In the genomic region with DNA sequence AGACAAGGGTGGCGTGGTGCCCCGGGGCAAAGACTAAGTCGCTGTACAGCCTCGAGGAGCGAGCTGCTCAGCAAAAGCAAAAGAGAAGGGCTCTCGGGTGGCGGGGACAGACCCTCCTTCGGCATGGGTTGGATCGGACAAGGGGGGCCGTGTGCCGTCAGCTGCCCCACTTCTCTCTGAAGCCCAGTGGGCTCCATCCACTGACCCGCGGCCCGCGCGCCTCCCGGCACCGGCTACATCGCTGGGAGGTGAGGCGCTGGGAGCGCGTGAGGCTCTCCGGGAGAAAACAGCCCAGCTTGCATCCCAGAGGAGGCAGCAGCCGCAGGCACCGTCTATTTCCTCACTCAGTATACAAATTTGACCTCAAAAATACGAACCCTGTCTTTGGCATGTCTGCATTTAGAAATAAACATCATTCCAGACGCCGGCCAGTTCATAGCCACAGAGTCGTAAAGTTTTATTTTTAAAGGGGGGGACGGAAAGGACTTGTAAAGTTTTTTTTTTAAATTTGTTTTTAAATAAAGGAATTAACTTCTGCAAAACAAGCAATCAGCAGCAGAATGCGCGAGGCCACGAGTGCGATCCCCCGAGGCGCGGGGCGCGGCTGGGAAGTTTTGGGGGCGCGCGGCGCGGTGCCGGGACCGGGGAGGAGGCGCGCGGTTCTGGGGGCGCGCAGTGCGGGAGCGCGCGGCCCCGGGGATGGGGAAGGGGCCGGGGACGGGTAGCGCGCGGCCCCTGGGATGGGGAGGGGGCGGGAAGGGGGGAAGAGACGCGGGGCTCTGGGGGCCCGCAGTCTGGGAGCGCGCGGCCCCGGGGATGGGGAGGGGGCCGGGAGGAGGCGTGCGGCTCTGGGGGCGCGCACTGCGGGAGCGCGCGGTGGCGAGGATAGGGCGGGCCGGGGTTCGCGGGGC, we compare ENCODE assay signal across 8 cellular contexts. TPM values are rescaled to one million over a fixed set of nuclear protein-coding genes. Genes with fewer than 3 reads are reported as not detected.
DNase-seq lines count a peak whose midpoint lies in the region; ATAC-seq and TF ChIP-seq lines count a peak whose summit lies in the region.

No MANE protein-coding gene starts in this region.

- H3K36me3 ChIP-seq in colonic mucosa: no peaks in the 10 kb centered on the region

- TF ChIP-seq CTCF in RWPE1 (conservative IDR thresholded peaks at IDR 0.05; ENCODE audit: low read depth) (no peak), colonic mucosa (IDR thresholded peaks at IDR 0.05) (no peak)

- peak; percentile 34 for DNase-seq in stimulated activated CD4-positive, alpha-beta T cell treated with anti-CD3 and anti-CD28 coated beads, Interleukin-4, amount 100 ng/mL, for 1 hour
- DNase-seq in stimulated activated CD4-positive, alpha-beta T cell treated with anti-CD3 and anti-CD28 coated beads, Interleukin-4, amount 100 ng/mL, for 24 hours: no peak
- DNase-seq in RWPE1 (ENCODE audit: low spot score) (peak; percentile 50), colonic mucosa (peak; percentile 32), left colon (peak in 1 of 2 donors; percentile 49), KG1 (lab: John Stamatoyannopoulos, UW) (no peak)

- H3K36me3 Mint-ChIP-seq in stimulated activated memory B cell treated with anti-CD40 and anti-IgM and Interleukin-4, amounts not matched to agents 10 μg/mL and 1 μg/mL and 100 μg/mL, for 72 hours: peaks cover 10% of the 10 kb centered on the region

- peaks cover 10% of the 10 kb centered on the region for H3K27me3 ChIP-seq in colonic mucosa

- peak overlapping the region in 1 of 2 donors; percentile 58 for H3K9ac ChIP-seq in colonic mucosa (ENCODE audit: low read depth in 2 of 2, low read length in 2 of 2)

- peak overlapping the region; percentile 70; the same call in 1 of the 2 replicates for H3K27ac ChIP-seq in RWPE1
- H3K27ac ChIP-seq in colonic mucosa: no peak overlapping the region

- ATAC-seq in HG03045 (IDR thresholded peaks at IDR 0.05; ENCODE audit: unreplicated experiment): peak; percentile 9
- peak; percentile 53 for ATAC-seq in left colon
- peak; percentile 11 for ATAC-seq in stimulated activated memory B cell treated with anti-CD40 and anti-IgM and Interleukin-4, amounts not matched to agents 10 μg/mL and 1 μg/mL and 100 μg/mL, for 72 hours

- peak overlapping the region; percentile 80 for H3K4me3 Mint-ChIP-seq in stimulated activated memory B cell treated with anti-CD40 and anti-IgM and Interleukin-4, amounts not matched to agents 10 μg/mL and 1 μg/mL and 100 μg/mL, for 72 hours

- CTCF ChIA-PET in RWPE1 (lab: Yijun Ruan, JAX): no interaction called here

- peaks cover 37% of the 10 kb centered on the region for H3K4me1 Mint-ChIP-seq in stimulated activated memory B cell treated with anti-CD40 and anti-IgM and Interleukin-4, amounts not matched to agents 10 μg/mL and 1 μg/mL and 100 μg/mL, for 72 hours

- H3K4me3 ChIP-seq in colonic mucosa: peak overlapping the region; percentile 61

- no peaks in the 10 kb centered on the region for H3K9me3 Mint-ChIP-seq in stimulated activated memory B cell treated with anti-CD40 and anti-IgM and Interleukin-4, amounts not matched to agents 10 μg/mL and 1 μg/mL and 100 μg/mL, for 72 hours

- no peaks in the 10 kb centered on the region for H3K9me3 ChIP-seq in colonic mucosa

- POLR2A ChIA-PET in RWPE1 (lab: Yijun Ruan, JAX; ENCODE audit: low non-redundant PET): no interaction called here

- peaks cover 6% of the 10 kb centered on the region for H3K4me1 ChIP-seq in colonic mucosa

- H3K27ac Mint-ChIP-seq in stimulated activated memory B cell treated with anti-CD40 and anti-IgM and Interleukin-4, amounts not matched to agents 10 μg/mL and 1 μg/mL and 100 μg/mL, for 72 hours: peak overlapping the region; percentile 78

- intact Hi-C loops in colonic mucosa (cut with DNase I) (no loop called here), left colon (cut with DNase I, micrococcal nuclease) (no loop called here)

- H3K27me3 Mint-ChIP-seq in stimulated activated memory B cell treated with anti-CD40 and anti-IgM and Interleukin-4, amounts not matched to agents 10 μg/mL and 1 μg/mL and 100 μg/mL, for 72 hours: peaks cover 83% of the 10 kb centered on the region

RNA-seq across cellular contexts. Expression of gene GPR137B, which starts 0.6 kb away (rescaled TPM):
- total RNA-seq in colonic mucosa: 1 to 10 TPM; 4.5 to 7.7 TPM
- total RNA-seq in left colon: 1 to 10 TPM; 3.8 to 9.5 TPM

Comparison
In these comparisons a context has a peak if more than half of its experiments do, and no peak if none do; other contexts are left out.
1. DNase-seq: peak in stimulated activated CD4-positive, alpha-beta T cell treated with anti-CD3 and anti-CD28 coated beads, Interleukin-4, amount 100 ng/mL, for 1 hour (single experiment), RWPE1 (single experiment) and colonic mucosa (single experiment); none in stimulated activated CD4-positive, alpha-beta T cell treated with anti-CD3 and anti-CD28 coated beads, Interleukin-4, amount 100 ng/mL, for 24 hours (single experiment) and KG1 (single experiment).
2. Peak in every context shown above with its lines, with median percentiles within 50 percentile points of each other: ATAC-seq.